Comparison of ENCODE assay signal across 7 cellular contexts in the genomic region with DNA sequence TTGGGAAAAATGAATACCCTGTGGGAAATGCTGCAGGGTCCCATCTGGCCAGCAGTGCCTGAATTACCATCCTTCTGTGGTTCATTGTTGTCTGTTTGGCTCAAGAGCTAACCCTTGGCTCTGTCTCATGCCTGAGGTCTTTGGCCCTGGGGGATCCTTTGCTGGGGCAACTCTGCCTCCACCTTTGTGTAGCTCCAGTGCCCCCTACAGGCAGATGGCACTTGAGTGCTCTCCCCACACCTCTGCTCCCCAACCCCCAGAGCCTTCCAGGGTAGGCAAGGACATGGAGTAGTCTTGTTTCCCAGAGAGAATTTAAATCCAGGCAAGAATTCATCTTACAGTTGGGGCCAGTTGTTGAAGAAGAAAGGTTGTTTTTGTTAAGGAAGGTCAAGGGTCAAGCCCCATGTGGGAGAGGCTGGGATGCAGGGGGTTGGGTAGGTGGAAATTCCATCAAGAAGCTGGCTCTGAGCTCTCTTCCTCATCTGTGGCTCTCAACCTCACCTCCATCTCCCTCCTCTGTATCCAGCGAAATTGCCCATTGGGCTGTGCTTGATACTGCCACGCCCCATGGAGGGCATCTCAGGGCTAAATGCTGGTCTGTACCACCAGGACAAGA. TPM values are rescaled to one million over a fixed set of nuclear protein-coding genes. Genes with fewer than 3 reads are reported as not detected.
DNase-seq lines count a peak whose midpoint lies in the region; ATAC-seq and TF ChIP-seq lines count a peak whose summit lies in the region.

No MANE protein-coding gene starts in this region.

- TF ChIP-seq CTCF in GM12874 (IDR thresholded peaks at IDR 0.05; ENCODE audit: insufficient read depth, low read depth, low read length): peak; percentile 83

- ATAC-seq in naive thymus-derived CD8-positive, alpha-beta T cell: peak; percentile 96 to 98
- no peak for ATAC-seq in GM18867 (IDR thresholded peaks at IDR 0.05; ENCODE audit: unreplicated experiment)

- no peaks in the 10 kb centered on the region for H3K27me3 Mint-ChIP-seq in naive thymus-derived CD8-positive, alpha-beta T cell

- DNase-seq in LHCN-M2 (ENCODE audit: low read depth): peak; percentile 20
- DNase-seq in activated CD4-positive, alpha-beta T cell treated with anti-CD3 and anti-CD28 coated beads for 1 hour: peak; percentile 69
- peak; percentile 80 for DNase-seq in ecto neural progenitor cell (ENCODE audit: low spot score)
- DNase-seq in naive thymus-derived CD8-positive, alpha-beta T cell: peak; percentile 63 to 92 (median 78)
- DNase-seq in superior temporal gyrus (ENCODE audit: extremely low spot score): peak; percentile 85

- POLR2A ChIA-PET in naive thymus-derived CD8-positive, alpha-beta T cell (lab: Charles Lee): interaction anchor here (0.9 to 3.2 kb wide), 9 partner anchors 34 to 556 kb away, joined by 3 to 22 read pairs (median 5); no protein-coding TSS in a partner anchor

- no peak overlapping the region for H3K4me3 Mint-ChIP-seq in naive thymus-derived CD8-positive, alpha-beta T cell

- H3K27ac Mint-ChIP-seq in naive thymus-derived CD8-positive, alpha-beta T cell: peak overlapping the region; percentile 17 to 96 (median 84)

- H3K4me1 Mint-ChIP-seq in naive thymus-derived CD8-positive, alpha-beta T cell: peaks cover 17 to 50% (median 36%) of the 10 kb centered on the region in 4 donors

- H3K36me3 Mint-ChIP-seq in naive thymus-derived CD8-positive, alpha-beta T cell: peaks cover 0 to 48% (median 14%) of the 10 kb centered on the region in 3 donors

- H3K9me3 Mint-ChIP-seq in naive thymus-derived CD8-positive, alpha-beta T cell: no peaks in the 10 kb centered on the region

RNA-seq across cellular contexts. Expression of a gene that starts 44.2 kb away (rescaled TPM):
- total RNA-seq in LHCN-M2 (2014; rRNA removed): not detected in 2 replicates
- polyA plus RNA-seq in LHCN-M2 (2012): not detected
- total RNA-seq in naive thymus-derived CD8-positive, alpha-beta T cell: 10 to 100 TPM; 28.0 to 29.9 TPM
- 1 to 10 TPM; 5.5 to 6.2 (median 5.9) TPM for polyA plus RNA-seq in naive thymus-derived CD8-positive, alpha-beta T cell

Comparison
In these comparisons a context has a peak if more than half of its experiments do, and no peak if none do; other contexts are left out.
1. DNase-seq: peak in every context shown above with its lines; median percentile 85 in superior temporal gyrus; 80 in ecto neural progenitor cell; 78 in naive thymus-derived CD8-positive, alpha-beta T cell; 69 in activated CD4-positive, alpha-beta T cell treated with anti-CD3 and anti-CD28 coated beads for 1 hour; 20 in LHCN-M2.
2. RNA of a gene that starts 44.2 kb away (total RNA-seq): 28.0 to 29.9 TPM in naive thymus-derived CD8-positive, alpha-beta T cell; not detected in LHCN-M2; every median in the first group is over 10 times any median in the second.